9 cellular contexts compared by ENCODE assay signal in the genomic region with DNA sequence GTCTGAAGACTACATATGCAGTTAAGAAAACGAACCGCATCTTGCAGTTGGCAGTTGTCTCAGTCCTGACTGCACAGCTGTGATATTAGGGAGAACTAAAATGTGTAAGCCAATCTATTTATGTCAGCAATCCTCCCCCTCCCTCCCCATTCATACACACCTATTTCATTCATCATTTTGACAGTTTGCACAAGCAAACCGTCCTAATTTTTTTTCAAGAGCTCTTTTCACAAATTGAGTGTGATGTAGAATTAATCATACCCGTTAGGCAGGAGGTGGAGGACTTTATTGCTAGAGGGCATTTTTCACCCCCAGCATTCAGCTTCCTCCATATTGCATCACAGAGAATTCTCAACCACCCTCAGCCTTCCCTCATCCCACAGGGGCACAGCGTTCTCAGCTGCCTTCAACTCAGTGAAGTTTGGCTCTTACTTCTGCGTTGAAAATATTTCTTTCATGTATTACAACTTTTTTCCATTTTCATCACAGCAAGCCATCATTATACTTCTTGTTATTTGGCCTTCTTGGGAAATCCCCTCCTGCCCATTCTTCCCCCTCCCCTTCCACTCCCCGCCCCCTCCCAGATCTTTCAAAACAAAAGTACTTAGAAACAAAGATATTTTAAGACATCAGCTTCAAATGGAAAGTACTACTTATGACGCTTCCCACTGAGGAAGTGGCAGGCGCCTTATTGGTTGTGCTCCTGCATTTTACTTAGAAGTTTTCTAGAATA. TPM values are rescaled to one million over a fixed set of nuclear protein-coding genes. Genes with fewer than 3 reads are reported as not detected.
DNase-seq lines count a peak whose midpoint lies in the region; ATAC-seq and TF ChIP-seq lines count a peak whose summit lies in the region.
"Had no signal": no experiment of that assay in that cellular context is flagged by ENCODE, and none has a peak within 500 bp of the region (broad histone marks: within the 10 kb centered on the region; RNA-seq: fewer than 3 reads in every experiment).

No MANE protein-coding gene starts in this region.

- POLR2A ChIA-PET in HEK293 (lab: Yijun Ruan, JAX), result no interaction called here

- TF ChIP-seq CTCF in HEK293 (tag by site-specific recombination; IDR thresholded peaks at IDR 0.05), result no peak

- H3K27ac ChIP-seq in HEK293 (ENCODE audit: extremely low read depth, low read depth, low read length), result no peak overlapping the region

- H3K4me1 ChIP-seq in HEK293 (ENCODE audit: control insufficient read depth, insufficient read depth, low read length), result no peaks in the 10 kb centered on the region

- DNase-seq in NCI-H146 treated with DMSO at 0.1 percent for 48 hours (lab: John Stamatoyannopoulos, UW; ENCODE audit: unreplicated experiment) (peak; percentile 93), NCI-H1930 (lab: John Stamatoyannopoulos, UW) (no peak), posterior vena cava (ENCODE audit: low spot score) (no peak)
- DNase-seq in activated CD8-positive, alpha-beta memory T cell treated with anti-CD3 and anti-CD28 coated beads for 24 hours, result peak; percentile 82
- peak; percentile 63 for DNase-seq in stimulated activated CD4-positive, alpha-beta T cell treated with anti-CD3 and anti-CD28 coated beads, Interleukin-12 subunit alpha, Interleukin-12 subunit beta, amount 100 ng/mL, for 4 hours

- intact Hi-C loops in posterior vena cava (cut with DNase I), result no loop called here

- H3K9me3 ChIP-seq in HEK293 (ENCODE audit: control insufficient read depth, insufficient read depth, low read depth, low read length), result no peaks in the 10 kb centered on the region

- CTCF ChIA-PET in HEK293 (lab: Yijun Ruan, JAX), result interaction anchor here (0.8 to 0.9 kb wide), 2 partner anchors 8 to 14 kb away, joined by 3 read pairs; no protein-coding TSS in a partner anchor

- H3K4me3 ChIP-seq in GM08714 (ENCODE audit: low read length) (peak overlapping the region; percentile 72; the same call in 1 of the 2 replicates), HEK293 (ENCODE audit: low read depth, low read length) (no peak overlapping the region)

- peak; percentile 13 for ATAC-seq in esophagus mucosa

- H3K36me3 ChIP-seq in HEK293 (ENCODE audit: control insufficient read depth in 2 of 2, insufficient read depth in 1 of 2, low read length in 2 of 2), result no peaks in the 10 kb centered on the region

TF ChIP-seq in HEK293, 187 proteins besides CTCF, POLR2A, EP300 and RAD21:
- TF ChIP-seq ZNF404 (tag by site-specific recombination; IDR thresholded peaks at IDR 0.05), result no peak
- TF ChIP-seq, protein P1, sequence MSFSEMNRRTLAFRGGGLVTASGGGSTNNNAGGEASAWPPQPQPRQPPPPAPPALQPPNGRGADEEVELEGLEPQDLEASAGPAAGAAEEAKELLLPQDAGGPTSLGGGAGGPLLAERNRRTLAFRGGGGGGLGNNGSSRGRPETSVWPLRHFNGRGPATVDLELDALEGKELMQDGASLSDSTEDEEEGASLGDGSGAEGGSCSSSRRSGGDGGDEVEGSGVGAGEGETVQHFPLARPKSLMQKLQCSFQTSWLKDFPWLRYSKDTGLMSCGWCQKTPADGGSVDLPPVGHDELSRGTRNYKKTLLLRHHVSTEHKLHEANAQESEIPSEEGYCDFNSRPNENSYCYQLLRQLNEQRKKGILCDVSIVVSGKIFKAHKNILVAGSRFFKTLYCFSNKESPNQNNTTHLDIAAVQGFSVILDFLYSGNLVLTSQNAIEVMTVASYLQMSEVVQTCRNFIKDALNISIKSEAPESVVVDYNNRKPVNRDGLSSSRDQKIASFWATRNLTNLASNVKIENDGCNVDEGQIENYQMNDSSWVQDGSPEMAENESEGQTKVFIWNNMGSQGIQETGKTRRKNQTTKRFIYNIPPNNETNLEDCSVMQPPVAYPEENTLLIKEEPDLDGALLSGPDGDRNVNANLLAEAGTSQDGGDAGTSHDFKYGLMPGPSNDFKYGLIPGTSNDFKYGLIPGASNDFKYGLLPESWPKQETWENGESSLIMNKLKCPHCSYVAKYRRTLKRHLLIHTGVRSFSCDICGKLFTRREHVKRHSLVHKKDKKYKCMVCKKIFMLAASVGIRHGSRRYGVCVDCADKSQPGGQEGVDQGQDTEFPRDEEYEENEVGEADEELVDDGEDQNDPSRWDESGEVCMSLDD (tag by site-specific recombination; IDR thresholded peaks at IDR 0.05), result 0 out of 2 replicates have a peak, but pooled peaks have one; percentile 28
- 0 out of 2 replicates have a peak, but pooled peaks have one; percentile 54 for TF ChIP-seq MYNN (tag by site-specific recombination; IDR thresholded peaks at IDR 0.05; ENCODE audit: borderline replicate concordance)
- TF ChIP-seq ZFHX2 (tag by site-specific recombination; conservative IDR thresholded peaks at IDR 0.05), result 0 out of 2 replicates have a peak, but pooled peaks have one; percentile 17

RNA-seq across cellular contexts. Expression of a gene that starts 37.5 kb away (rescaled TPM):
- not detected for total RNA-seq in esophagus mucosa
- total RNA-seq in posterior vena cava, result not detected
- total RNA-seq: T-helper 1 cell treated with Interleukin-12 subunit alpha and Interleukin-12 subunit beta and Interleukin-4 antibody, amounts not matched to agents 30 ng/mL and 1 ng/mL, for 36 hours had no signal

Comparison
In these comparisons a context has a peak if more than half of its experiments do, and no peak if none do; other contexts are left out.
1. DNase-seq: peak in NCI-H146 treated with DMSO at 0.1 percent for 48 hours (single experiment), activated CD8-positive, alpha-beta memory T cell treated with anti-CD3 and anti-CD28 coated beads for 24 hours (single experiment) and stimulated activated CD4-positive, alpha-beta T cell treated with anti-CD3 and anti-CD28 coated beads, Interleukin-12 subunit alpha, Interleukin-12 subunit beta, amount 100 ng/mL, for 4 hours (single experiment); none in NCI-H1930 (0 of 2) and posterior vena cava (single experiment).